Comparison of ENCODE assay signal across 31 cellular contexts in genomic region chr7:55983537-55983936, GRCh38.
"Had no signal": no experiment of that assay in that cellular context is flagged by ENCODE, and none has a peak within 500 bp of the region (broad histone marks: within the 10 kb centered on the region; RNA-seq: fewer than 3 reads in every experiment).

No MANE protein-coding gene starts in this region.

- ATAC-seq: activated CD4-positive, CD25-positive, alpha-beta regulatory T cell treated with anti-CD3 and anti-CD28 coated beads, Interleukin-2, amount 50 U/mL, for 24 hours; activated CD8-positive, alpha-beta memory T cell treated with anti-CD3 and anti-CD28 coated beads, Interleukin-2, amount 10 ng/mL, durations not matched to agents 7 days and 5 days; activated CD8-positive, alpha-beta T cell treated with anti-CD3 and anti-CD28 coated beads, Interleukin-2, amount 10 ng/mL, durations not matched to agents 7 days and 5 days; activated naive CD8-positive, alpha-beta T cell treated with anti-CD3 and anti-CD28 coated beads, Interleukin-2, amount 50 U/mL, for 24 hours; body of pancreas; foreskin keratinocyte; gastrocnemius medialis; heart left ventricle; T-helper 17 cell had no signal

- DNase-seq: activated B cell treated with CpG ODN at 0.5 μM for 24 hours; activated CD4-positive, alpha-beta memory T cell treated with anti-CD3 and anti-CD28 coated beads for 36 hours; activated CD4-positive, alpha-beta T cell treated with anti-CD3 and anti-CD28 coated beads for 48 hours; activated CD4-positive, alpha-beta T cell treated with anti-CD3 and anti-CD28 coated beads, Interleukin-2, amount 50 U/mL, for 1 hour; activated CD8-positive, alpha-beta memory T cell treated with anti-CD3 and anti-CD28 coated beads, Interleukin-2, amount 10 ng/mL, durations not matched to agents 7 days and 5 days; activated CD8-positive, alpha-beta memory T cell treated with anti-CD3 and anti-CD28 coated beads, Interleukin-2, amount 50 U/mL, for 4 hours; activated CD8-positive, alpha-beta T cell treated with anti-CD3 and anti-CD28 coated beads, Interleukin-2, amount 10 ng/mL, durations not matched to agents 7 days and 5 days; activated effector memory CD4-positive, alpha-beta T cell treated with anti-CD3 and anti-CD28 coated beads, Interleukin-2, amount 50 U/mL, for 16 hours; activated naive CD4-positive, alpha-beta T cell treated with anti-CD3 and anti-CD28 coated beads for 36 hours; activated naive CD8-positive, alpha-beta T cell treated with anti-CD3 and anti-CD28 coated beads for 36 hours; activated naive CD8-positive, alpha-beta T cell treated with anti-CD3 and anti-CD28 coated beads, Interleukin-2, amount 50 U/mL, for 24 hours; activated T-cell treated with anti-CD3 and anti-CD28 coated beads, Interleukin-2, amount 50 U/mL, for 1 hour; activated T-cell treated with anti-CD3 and anti-CD28 coated beads, Interleukin-2, amount 50 U/mL, for 48 hours; adrenal gland; amygdala; aorta; body of pancreas; dorsolateral prefrontal cortex; effector memory CD4-positive, alpha-beta T cell; endodermal cell; erythroblast; gastrocnemius medialis; glutamatergic neuron; heart left ventricle; T-helper 17 cell; T1000; WERI-Rb-1 had no signal

- H3K27me3 ChIP-seq: adrenal gland, body of pancreas, dorsolateral prefrontal cortex, esophagus muscularis mucosa, foreskin keratinocyte, gastrocnemius medialis, heart left ventricle had no signal

- H3K9me3 ChIP-seq: adrenal gland, body of pancreas, esophagus muscularis mucosa, gastrocnemius medialis, heart left ventricle had no signal

- H3K4me3 ChIP-seq: adrenal gland, body of pancreas, coronary artery, dorsolateral prefrontal cortex, esophagus muscularis mucosa, gastrocnemius medialis, heart left ventricle had no signal

- H3K4me1 ChIP-seq: adrenal gland, body of pancreas, foreskin keratinocyte had no signal

- H3K27ac ChIP-seq: adrenal gland, body of pancreas, coronary artery, dorsolateral prefrontal cortex, esophagus muscularis mucosa, foreskin keratinocyte, heart left ventricle, WERI-Rb-1 had no signal
